ENCODE assay signal across 9 cellular contexts in the genomic region with DNA sequence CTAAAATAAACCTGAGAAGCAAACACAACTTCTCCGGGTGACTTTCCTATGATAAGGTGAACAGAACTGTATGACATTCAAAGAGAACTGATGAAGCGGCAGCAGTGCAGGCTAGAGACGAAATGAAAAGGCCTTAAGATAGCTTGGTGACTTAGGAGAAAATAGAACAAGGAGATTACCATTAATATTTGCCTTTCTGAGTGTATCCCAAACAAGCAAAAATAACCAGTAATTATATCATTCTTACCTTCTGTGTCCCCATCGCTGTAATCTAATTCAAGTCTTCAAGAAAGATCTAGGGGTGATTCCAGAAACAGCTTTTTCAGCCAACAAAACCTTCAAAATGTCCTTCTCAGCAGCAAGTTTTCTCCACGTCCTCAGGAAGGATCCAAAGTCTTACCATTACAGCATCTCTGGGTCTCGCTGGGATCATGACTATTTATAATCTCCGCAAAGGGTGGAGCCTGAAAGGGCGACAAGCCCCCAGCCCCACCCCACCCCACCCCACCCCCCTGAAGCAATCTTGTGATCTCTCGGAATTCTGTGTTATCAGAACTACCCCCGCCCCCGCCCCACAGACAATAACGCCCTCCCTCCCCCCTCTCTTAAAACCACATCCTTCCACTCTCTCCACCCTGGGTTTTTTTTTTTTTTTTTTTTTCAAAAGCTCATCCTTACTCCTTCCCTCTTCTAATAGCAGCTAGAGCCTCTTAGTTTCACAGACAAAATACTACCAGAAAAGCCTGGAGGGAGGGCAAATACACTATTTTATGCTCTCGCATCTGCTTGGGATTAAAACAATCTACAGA. TPM values are rescaled to one million over a fixed set of nuclear protein-coding genes. Genes with fewer than 3 reads are reported as not detected.
DNase-seq lines count a peak whose midpoint lies in the region; TF ChIP-seq lines count a peak whose summit lies in the region.
"Had no signal": no experiment of that assay in that cellular context is flagged by ENCODE, and none has a peak within 500 bp of the region (broad histone marks: within the 10 kb centered on the region; RNA-seq: fewer than 3 reads in every experiment).

Gene SLC2A3, minus strand, starts transcription at position 415 of the 809 bp plus-strand sequence. Its CDS starts 153 bp downstream, at position 262.

- H3K4me1 ChIP-seq in sigmoid colon = peaks cover 0 to 17% (median 11%) of the 10 kb centered on the region in 4 donors

- DNase-seq in DMS153 (lab: John Stamatoyannopoulos, UW) (peak; percentile 77), DMS153 treated with DMSO at 0.1 percent for 48 hours (lab: John Stamatoyannopoulos, UW; ENCODE audit: unreplicated experiment) (no peak), Kasumi-1 (lab: John Stamatoyannopoulos, UW) (peak; percentile 82 to 84), UCSD-AML1 (lab: John Stamatoyannopoulos, UW; ENCODE audit: unreplicated experiment) (peak; percentile 81), brain microvascular endothelial cell (peak; percentile 87), sigmoid colon (peak; percentile 75), HT-29 (ENCODE audit: low spot score) (no peak)

- in situ Hi-C loops in brain microvascular endothelial cell (cut with HindIII; ENCODE audit: low pct_ligation_motif_present, low sequenced_read_pairs) = no loop called here

- H3K4me3 ChIP-seq in brain microvascular endothelial cell (ENCODE audit: low read depth, low read length) (peak within 1 kb of the TSS; percentile 91), iPS-11a (ENCODE audit: low read depth, low read length) (peak within 1 kb of the TSS; percentile 87), sigmoid colon (peak within 1 kb of the TSS; percentile 37 to 54 (median 46))

- TF ChIP-seq CTCF in brain microvascular endothelial cell (IDR thresholded peaks at IDR 0.05; ENCODE audit: low read depth, low read length, missing control alignments) = no peak
- TF ChIP-seq CTCF in sigmoid colon (IDR thresholded peaks at IDR 0.05) = no peak

- no peaks in the 10 kb centered on the region for H3K9me3 ChIP-seq in sigmoid colon

- TF ChIP-seq EP300 in sigmoid colon (IDR thresholded peaks at IDR 0.05) = no peak

- H3K27me3 ChIP-seq in brain microvascular endothelial cell (replicated peaks) (no peaks in the 10 kb centered on the region), sigmoid colon (no peaks in the 10 kb centered on the region)

- intact Hi-C loops in sigmoid colon (cut with DNase I) = loop anchor here (1.0 to 2.0 kb wide), 3 partner anchors 25 to 75 kb away; no protein-coding TSS in a partner anchor

- 4 to 13% methylated on average over 13 of the region's 13 CpGs for WGBS in sigmoid colon, 2 donors

- peak; percentile 53 to 71 for TF ChIP-seq POLR2A in sigmoid colon (IDR thresholded peaks at IDR 0.05)

- peak within 1 kb of the TSS; percentile 91 for H3K27ac ChIP-seq in brain microvascular endothelial cell
- peak within 1 kb of the TSS; percentile 55 to 84 (median 72) for H3K27ac ChIP-seq in sigmoid colon
- H3K27ac ChIP-seq: 22Rv1 had no signal

- peaks cover 21% of the 10 kb centered on the region for H3K36me3 ChIP-seq in brain microvascular endothelial cell (replicated peaks)
- peaks cover 0 to 20% (median 2%) of the 10 kb centered on the region in 4 donors for H3K36me3 ChIP-seq in sigmoid colon

RNA-seq across cellular contexts. Expression of gene SLC2A3, which starts in this region (rescaled TPM):
- 100 to 1,000 TPM in 1 of 4 donors, 10 to 100 TPM in 3; 12.8 to 110 (median 30.9) TPM for total RNA-seq in sigmoid colon
- 10 to 100 TPM in 1 of 3 donors, 1 to 10 TPM in 2; 3.0 to 12.6 (median 6.0) TPM for polyA plus RNA-seq in sigmoid colon
- not detected in 2 replicates for total RNA-seq in HT-29 (2014; rRNA removed; shearing (Covaris generic))

Comparison
In these comparisons a context has a peak if more than half of its experiments do, and no peak if none do; other contexts are left out.
1. RNA of gene SLC2A3 (total RNA-seq): 12.8 to 110 TPM in sigmoid colon; not detected in HT-29; every median in the first group is over 10 times any median in the second.
2. DNase-seq: peak in DMS153 (single experiment), Kasumi-1 (2 of 2), UCSD-AML1 (single experiment), brain microvascular endothelial cell (single experiment) and sigmoid colon (single experiment); none in DMS153 treated with DMSO at 0.1 percent for 48 hours (single experiment) and HT-29 (single experiment).
3. Peak in every context shown above with its lines, with median percentiles within 50 percentile points of each other: H3K4me3 ChIP-seq.